1 cellular context compared by ENCODE assay signal in genomic region chr15:75027551-75027950, GRCh38.
TF ChIP-seq lines count a peak whose summit lies in the region.

No MANE protein-coding gene starts in this region.

TF ChIP-seq in GM12878, 131 proteins besides CTCF, POLR2A, EP300 and RAD21:
- TF ChIP-seq SP1 (IDR thresholded peaks at IDR 0.05; ENCODE audit: low read depth, low read length) (no peak), POLR2AphosphoS5 (IDR thresholded peaks at IDR 0.05; ENCODE audit: low read length) (no peak), TCF12 (IDR thresholded peaks at IDR 0.05; ENCODE audit: low read depth, low read length) (no peak), TARDBP (IDR thresholded peaks at IDR 0.05; ENCODE audit: borderline replicate concordance) (no peak), RAD51 (IDR thresholded peaks at IDR 0.05) (no peak), SUZ12 (IDR thresholded peaks at IDR 0.05; ENCODE audit: unreplicated experiment) (no peak), YBX1 (IDR thresholded peaks at IDR 0.05) (no peak), BHLHE40 (IDR thresholded peaks at IDR 0.05; ENCODE audit: borderline replicate concordance in 1 of 2, low read depth in 2 of 2, low read length in 1 of 2) (no peak), NBN (IDR thresholded peaks at IDR 0.05) (no peak), SUPT20H (IDR thresholded peaks at IDR 0.05; ENCODE audit: borderline replicate concordance, control insufficient read depth, low read depth, low read length) (no peak), CEBPB (IDR thresholded peaks at IDR 0.05; ENCODE audit: borderline replicate concordance in 1 of 2, low read depth in 2 of 2, low read length in 2 of 2) (no peak), REST (IDR thresholded peaks at IDR 0.05; ENCODE audit: low read depth, low read length) (no peak), CBX3 (IDR thresholded peaks at IDR 0.05; ENCODE audit: borderline replicate concordance, low read depth) (no peak)
